ENCODE assay signal across 21 cellular contexts in the genomic region with DNA sequence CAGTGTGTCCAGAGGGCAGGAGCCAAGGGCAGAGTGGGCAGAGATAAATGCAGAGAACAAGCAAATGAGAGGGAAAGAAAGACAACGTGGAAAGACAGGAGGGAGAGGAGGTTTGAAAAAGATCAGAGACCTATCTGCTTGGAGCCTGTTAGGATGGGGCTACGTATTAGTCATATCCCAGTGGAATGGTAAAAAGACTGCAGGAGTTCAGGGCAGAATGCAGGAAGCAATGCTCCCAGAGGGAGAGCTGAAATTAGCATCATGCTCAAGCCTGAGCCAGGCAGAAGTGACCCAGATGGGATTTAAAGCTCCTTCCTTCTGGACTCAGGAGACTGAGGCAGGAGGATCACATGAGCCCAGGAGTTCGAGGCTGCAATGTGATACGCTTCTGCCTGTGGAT.
DNase-seq lines count a peak whose midpoint lies in the region; ATAC-seq, FAIRE-seq and TF ChIP-seq lines count a peak whose summit lies in the region.
"Had no signal": no experiment of that assay in that cellular context is flagged by ENCODE, and none has a peak within 500 bp of the region (broad histone marks: within the 10 kb centered on the region; RNA-seq: fewer than 3 reads in every experiment).

No MANE protein-coding gene starts in this region.

- no peaks in the 10 kb centered on the region for H3K4me1 ChIP-seq in neural progenitor cell
- H3K4me1 ChIP-seq in CD8-positive, alpha-beta memory T cell (ENCODE audit: insufficient read depth, low read length): no peaks in the 10 kb centered on the region
- H3K4me1 ChIP-seq: Caco-2, colonic mucosa had no signal

- DNase-seq in D721Med (ENCODE audit: insufficient read length, low spot score): no peak
- DNase-seq in HTR-8/SVneo (ENCODE audit: insufficient read length, low spot score): peak; percentile 10
- peak in 1 of 10 donors; percentile 44 for DNase-seq in dorsolateral prefrontal cortex
- no peak for DNase-seq in neural progenitor cell (ENCODE audit: low spot score)
- no peak for DNase-seq in CD8-positive, alpha-beta memory T cell
- DNase-seq in NCI-H524 (lab: John Stamatoyannopoulos, UW): no peak
- DNase-seq in kidney tubule cell (ENCODE audit: low spot score): no peak
- DNase-seq: activated CD4-positive, CD25-positive, alpha-beta regulatory T cell treated with anti-CD3 and anti-CD28 coated beads, Interleukin-2, amount 50 U/mL, for 72 hours; activated CD8-positive, alpha-beta memory T cell treated with anti-CD3 and anti-CD28 coated beads, Interleukin-2, amount 10 ng/mL, durations not matched to agents 7 days and 5 days; activated effector memory CD4-positive, alpha-beta T cell treated with anti-CD3 and anti-CD28 coated beads, Interleukin-2, amount 50 U/mL, for 16 hours; aorta; Caco-2; colonic mucosa; midbrain; NCI-H1048; NK-92 treated with Interleukin-12 subunit alpha and Interleukin-12 subunit beta, amount 100 ng/mL, for 24 hours; T-helper 2 cell had no signal

- intact Hi-C loops in dorsolateral prefrontal cortex (cut with DNase I): no loop called here

- no peaks in the 10 kb centered on the region for H3K79me2 ChIP-seq in neural progenitor cell (ENCODE audit: low read depth)

- H3K27me3 Mint-ChIP-seq in neural progenitor cell (ENCODE audit: insufficient read depth, low read depth): no peaks in the 10 kb centered on the region
- no peaks in the 10 kb centered on the region for H3K27me3 Mint-ChIP-seq in CD8-positive, alpha-beta memory T cell
- H3K27me3 Mint-ChIP-seq: activated CD8-positive, alpha-beta memory T cell treated with anti-CD3 and anti-CD28 coated beads, Interleukin-2, amount 10 ng/mL, durations not matched to agents 7 days and 5 days had no signal

- peak overlapping the region; percentile 25 for H3K27ac Mint-ChIP-seq in neural progenitor cell
- H3K27ac Mint-ChIP-seq in CD8-positive, alpha-beta memory T cell: no peak overlapping the region
- H3K27ac Mint-ChIP-seq: activated CD8-positive, alpha-beta memory T cell treated with anti-CD3 and anti-CD28 coated beads, Interleukin-2, amount 10 ng/mL, durations not matched to agents 7 days and 5 days had no signal

- no peak for TF ChIP-seq CTCF in D721Med (IDR thresholded peaks at IDR 0.05; ENCODE audit: insufficient read depth, missing control alignments)
- no peak for TF ChIP-seq CTCF in dorsolateral prefrontal cortex (IDR thresholded peaks at IDR 0.05 in 54 of 56, conservative IDR thresholded peaks at IDR 0.05 in 2 of 56; ENCODE audit: low read depth in 1 of 56, partially characterized antibody in 56 of 56)
- no peak for TF ChIP-seq CTCF in neural progenitor cell (IDR thresholded peaks at IDR 0.05)

- no peak overlapping the region for H3K4me3 ChIP-seq in dorsolateral prefrontal cortex
- no peak overlapping the region for H3K4me3 ChIP-seq in neural progenitor cell
- H3K4me3 ChIP-seq in CD8-positive, alpha-beta memory T cell (ENCODE audit: low read length): no peak overlapping the region
- H3K4me3 ChIP-seq: colonic mucosa, K562 had no signal

- no peak overlapping the region for H3K4me3 Mint-ChIP-seq in neural progenitor cell
- no peak overlapping the region for H3K4me3 Mint-ChIP-seq in CD8-positive, alpha-beta memory T cell
- H3K4me3 Mint-ChIP-seq: activated CD8-positive, alpha-beta memory T cell treated with anti-CD3 and anti-CD28 coated beads, Interleukin-2, amount 10 ng/mL, durations not matched to agents 7 days and 5 days had no signal

- POLR2A ChIA-PET in CD8-positive, alpha-beta memory T cell (lab: Charles Lee): no interaction called here

- H3K27me3 ChIP-seq in dorsolateral prefrontal cortex: no peaks in the 10 kb centered on the region
- H3K27me3 ChIP-seq in neural progenitor cell: no peaks in the 10 kb centered on the region
- no peaks in the 10 kb centered on the region for H3K27me3 ChIP-seq in CD8-positive, alpha-beta memory T cell (ENCODE audit: insufficient read depth, low read length, poor library complexity, severe bottlenecking)
- H3K27me3 ChIP-seq: colonic mucosa had no signal

- no peak for ATAC-seq in GM18502 (IDR thresholded peaks at IDR 0.05; ENCODE audit: poor library complexity, unreplicated experiment)
- ATAC-seq: activated CD8-positive, alpha-beta memory T cell treated with anti-CD3 and anti-CD28 coated beads, Interleukin-2, amount 10 ng/mL, durations not matched to agents 7 days and 5 days; K562 had no signal

- H3K27ac ChIP-seq in dorsolateral prefrontal cortex (peak overlapping the region in 50 of 59 donors; percentile 2 to 94 (median 82)), neural progenitor cell (no peak overlapping the region)
- no peak overlapping the region for H3K27ac ChIP-seq in CD8-positive, alpha-beta memory T cell (ENCODE audit: low read depth, low read length)
- H3K27ac ChIP-seq: colonic mucosa, epithelial cell of prostate had no signal

- H3K4me2 ChIP-seq in neural progenitor cell: no peak overlapping the region

- FAIRE-seq in D721Med (lab: Jason Lieb, UNC): peak; percentile 25
- no peak for FAIRE-seq in HTR-8/SVneo (lab: Jason Lieb, UNC)
- FAIRE-seq: K562, keratinocyte had no signal

- H4K20me1 ChIP-seq in neural progenitor cell (ENCODE audit: low read depth): no peaks in the 10 kb centered on the region

- no peaks in the 10 kb centered on the region for H3K36me3 ChIP-seq in neural progenitor cell
- no peaks in the 10 kb centered on the region for H3K36me3 ChIP-seq in CD8-positive, alpha-beta memory T cell (ENCODE audit: insufficient read depth, low read length)
- H3K36me3 ChIP-seq: colonic mucosa had no signal

- H3K36me3 Mint-ChIP-seq in neural progenitor cell: no peaks in the 10 kb centered on the region
- no peaks in the 10 kb centered on the region for H3K36me3 Mint-ChIP-seq in CD8-positive, alpha-beta memory T cell
- H3K36me3 Mint-ChIP-seq: activated CD8-positive, alpha-beta memory T cell treated with anti-CD3 and anti-CD28 coated beads, Interleukin-2, amount 10 ng/mL, durations not matched to agents 7 days and 5 days had no signal

- H3K4me1 Mint-ChIP-seq in neural progenitor cell: peaks cover 22% of the 10 kb centered on the region
- no peaks in the 10 kb centered on the region for H3K4me1 Mint-ChIP-seq in CD8-positive, alpha-beta memory T cell
- H3K4me1 Mint-ChIP-seq: activated CD8-positive, alpha-beta memory T cell treated with anti-CD3 and anti-CD28 coated beads, Interleukin-2, amount 10 ng/mL, durations not matched to agents 7 days and 5 days had no signal

- no peaks in the 10 kb centered on the region for H3K9me3 Mint-ChIP-seq in neural progenitor cell
- H3K9me3 Mint-ChIP-seq in CD8-positive, alpha-beta memory T cell: peaks cover 0 to 7% (median 2%) of the 10 kb centered on the region in 5 donors

- CTCF ChIA-PET in CD8-positive, alpha-beta memory T cell (lab: Charles Lee): no interaction called here

- no peaks in the 10 kb centered on the region for H3F3A ChIP-seq in neural progenitor cell (ENCODE audit: low read depth)

- H3K9ac ChIP-seq in neural progenitor cell: no peak overlapping the region

- no peaks in the 10 kb centered on the region for H3K9me3 ChIP-seq in neural progenitor cell (ENCODE audit: low read depth)
- no peaks in the 10 kb centered on the region for H3K9me3 ChIP-seq in CD8-positive, alpha-beta memory T cell (ENCODE audit: low read length)
- H3K9me3 ChIP-seq: Caco-2, colonic mucosa had no signal

- H2AFZ ChIP-seq in neural progenitor cell (replicated peaks): no peak overlapping the region

Comparison
In these comparisons a context has a peak if more than half of its experiments do, and no peak if none do; other contexts are left out.
1. H3K27ac ChIP-seq: peak in dorsolateral prefrontal cortex (50 of 59); none in neural progenitor cell (single experiment) and CD8-positive, alpha-beta memory T cell (single experiment).